In the genomic region with DNA sequence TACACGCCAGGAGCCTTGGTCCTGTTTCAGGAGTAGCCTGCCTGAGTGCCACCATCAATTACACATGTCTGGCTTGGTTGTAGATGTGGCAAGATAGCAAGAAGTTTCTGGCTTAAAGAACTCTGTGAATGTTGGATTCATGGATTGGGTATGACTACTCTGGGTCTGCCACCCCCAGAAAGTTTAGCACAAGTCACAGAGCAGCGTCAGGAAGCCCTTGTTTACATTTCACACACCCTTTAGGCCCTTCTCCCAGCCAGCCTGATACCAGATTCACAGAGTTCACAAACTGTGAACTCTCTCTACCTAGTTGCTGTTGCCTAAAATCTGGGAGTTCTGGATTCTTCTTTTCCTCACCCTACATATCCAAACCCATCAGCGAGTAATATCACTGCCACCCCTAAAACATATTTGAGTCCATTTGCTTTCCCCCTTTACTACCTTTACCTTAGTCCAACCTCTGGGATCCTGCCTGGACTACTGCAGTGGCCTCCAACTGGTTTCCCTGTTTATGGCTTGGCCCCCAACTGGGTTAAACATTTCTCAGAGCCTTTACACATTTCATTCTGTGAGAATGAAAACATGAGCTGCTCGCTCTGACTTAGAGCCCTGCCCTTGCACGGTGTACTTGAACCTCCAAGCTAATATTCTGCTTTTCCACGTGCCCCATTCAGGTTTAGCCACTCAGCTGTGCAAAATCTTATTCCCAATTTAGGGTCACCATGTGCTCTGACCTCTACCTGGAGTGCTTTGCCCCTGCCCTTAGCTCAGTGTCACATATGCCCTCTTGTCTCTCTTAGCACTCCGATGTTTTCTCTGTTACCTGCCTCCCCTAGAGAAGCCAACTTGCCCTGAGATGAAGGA, we compare ENCODE assay signal across 20 cellular contexts. TPM values are rescaled to one million over a fixed set of nuclear protein-coding genes. Genes with fewer than 3 reads are reported as not detected.
DNase-seq lines count a peak whose midpoint lies in the region; ATAC-seq and TF ChIP-seq lines count a peak whose summit lies in the region.
"Had no signal": no experiment of that assay in that cellular context is flagged by ENCODE, and none has a peak within 500 bp of the region (broad histone marks: within the 10 kb centered on the region; RNA-seq: fewer than 3 reads in every experiment).

No MANE protein-coding gene starts in this region.

- H3K18ac ChIP-seq in IMR-90 (ENCODE audit: low read depth, low read length): no peak overlapping the region

- H3K4me3 Mint-ChIP-seq in endodermal cell (no peak overlapping the region), neural crest cell (peak overlapping the region; percentile 49)
- H3K4me3 Mint-ChIP-seq: activated CD4-positive, alpha-beta T cell treated with anti-CD3 and anti-CD28 coated beads, Interleukin-2, amount 10 ng/mL, durations not matched to agents 7 days and 5 days; B cell; memory B cell had no signal

- H3K9me1 ChIP-seq in IMR-90 (ENCODE audit: insufficient read depth, low read length): peaks cover 23% of the 10 kb centered on the region

- H3K4ac ChIP-seq in IMR-90 (ENCODE audit: low read depth, low read length): peak overlapping the region; percentile 42; the same call in 1 of the 2 replicates

- dilution Hi-C loops in IMR-90 (cut with HindIII; ENCODE audit: low sequenced_read_pairs, unreplicated experiment): no loop called here

- DNase-seq in IMR-90 (peak; percentile 55), endodermal cell (no peak), neural crest cell (ENCODE audit: low read depth, low spot score) (no peak), lower lobe of right lung (no peak), head of caudate nucleus (no peak)
- DNase-seq: activated CD4-positive, alpha-beta T cell treated with anti-CD3 and anti-CD28 coated beads, Interleukin-2, amount 10 ng/mL, durations not matched to agents 7 days and 5 days; activated CD8-positive, alpha-beta memory T cell treated with anti-CD3 and anti-CD28 coated beads, Interleukin-2, amount 50 U/mL, for 4 hours; activated effector memory CD4-positive, alpha-beta T cell treated with anti-CD3 and anti-CD28 coated beads, Interleukin-2, amount 50 U/mL, for 16 hours; anterior cingulate cortex; cerebellar nuclear complex; effector memory CD4-positive, alpha-beta T cell; heart right ventricle; islet precursor cell; KG1; NCI-H2029 had no signal

- H3K4me3 ChIP-seq in IMR-90 (ENCODE audit: insufficient read depth, low read depth, low read length) (no peak overlapping the region), endodermal cell (ENCODE audit: low read length) (no peak overlapping the region), lower lobe of right lung (no peak overlapping the region)
- H3K4me3 ChIP-seq: HAP-1, heart right ventricle, suprapubic skin had no signal

- peak overlapping the region in 1 of 2 experiments; percentile 50; a peak in 1 of 4 replicates for H4K8ac ChIP-seq in IMR-90 (ENCODE audit: low read depth in 2 of 2, low read length in 2 of 2)

- peak overlapping the region; percentile 7 for H2BK5ac ChIP-seq in IMR-90 (ENCODE audit: low read depth, low read length, poor library complexity, severe bottlenecking)

- H3K27me3 ChIP-seq in IMR-90 (ENCODE audit: control insufficient read depth, insufficient read depth, low read length) (no peaks in the 10 kb centered on the region), endodermal cell (ENCODE audit: control insufficient read depth, insufficient read depth, low read length, poor library complexity, severe bottlenecking) (no peaks in the 10 kb centered on the region), lower lobe of right lung (ENCODE audit: low read depth) (no peaks in the 10 kb centered on the region)
- H3K27me3 ChIP-seq: heart right ventricle, suprapubic skin had no signal

- TF ChIP-seq POLR2A in IMR-90 (IDR thresholded peaks at IDR 0.05; ENCODE audit: low read depth, low read length): no peak

- no peaks in the 10 kb centered on the region for H3K9me3 Mint-ChIP-seq in endodermal cell
- H3K9me3 Mint-ChIP-seq in neural crest cell: no peaks in the 10 kb centered on the region
- H3K9me3 Mint-ChIP-seq: activated CD4-positive, alpha-beta T cell treated with anti-CD3 and anti-CD28 coated beads, Interleukin-2, amount 10 ng/mL, durations not matched to agents 7 days and 5 days; memory B cell had no signal

- H3K56ac ChIP-seq in IMR-90 (ENCODE audit: extremely low read depth, insufficient read depth, low read length): no peak overlapping the region

- H3K9me3 ChIP-seq in IMR-90 (ENCODE audit: control insufficient read depth, insufficient read depth, low read length) (no peaks in the 10 kb centered on the region), endodermal cell (ENCODE audit: control insufficient read depth, low read length) (no peaks in the 10 kb centered on the region), lower lobe of right lung (no peaks in the 10 kb centered on the region)
- H3K9me3 ChIP-seq: HAP-1, heart right ventricle, suprapubic skin had no signal

- peaks cover 23% of the 10 kb centered on the region for H3K36me3 Mint-ChIP-seq in endodermal cell (ENCODE audit: low read depth)
- H3K36me3 Mint-ChIP-seq in neural crest cell (ENCODE audit: low read depth): peaks cover 4% of the 10 kb centered on the region
- H3K36me3 Mint-ChIP-seq: memory B cell had no signal

- POLR2A ChIA-PET in IMR-90 (lab: Charles Lee; ENCODE audit: unreplicated experiment): interaction anchor here (0.5 kb wide), 1 partner anchor 645 kb away, joined by 4 read pairs; no protein-coding TSS in a partner anchor

- H2BK20ac ChIP-seq in IMR-90 (ENCODE audit: low read depth, low read length): no peak overlapping the region

- BruUV-seq in IMR-90 (replicated peaks; lab: Mats Ljungman, UMichigan): no TSS peak

- H3K36me3 ChIP-seq in IMR-90 (ENCODE audit: control insufficient read depth, insufficient read depth, low read length) (peaks cover 27% of the 10 kb centered on the region), endodermal cell (ENCODE audit: control insufficient read depth, insufficient read depth, low read length) (peaks cover 16% of the 10 kb centered on the region), lower lobe of right lung (peaks cover 8% of the 10 kb centered on the region)

- H3K4me1 ChIP-seq in IMR-90 (ENCODE audit: control insufficient read depth, insufficient read depth, low read length) (peaks cover 18% of the 10 kb centered on the region), endodermal cell (ENCODE audit: control insufficient read depth, insufficient read depth, low read length) (peaks cover 4% of the 10 kb centered on the region), lower lobe of right lung (peaks cover 13% of the 10 kb centered on the region)

- H2AFZ ChIP-seq in IMR-90 (replicated peaks; ENCODE audit: low read length, poor library complexity): no peak overlapping the region

- ATAC-seq in IMR-90 (ENCODE audit: low read depth): peak; percentile 3
- no peak for ATAC-seq in lower lobe of right lung
- ATAC-seq in HG02884 (IDR thresholded peaks at IDR 0.05; ENCODE audit: unreplicated experiment): no peak
- ATAC-seq: heart right ventricle had no signal

- H3K4me1 Mint-ChIP-seq in endodermal cell (peaks cover 25% of the 10 kb centered on the region), neural crest cell (peaks cover 15% of the 10 kb centered on the region)

- no peak overlapping the region for H4K91ac ChIP-seq in IMR-90 (ENCODE audit: insufficient read depth, low read depth, low read length)

- 0 out of 3 replicates have a peak overlapping the region, but pooled peaks have one; percentile 34 for H2BK15ac ChIP-seq in IMR-90 (ENCODE audit: low read depth, low read length)

- no peak for TF ChIP-seq RAD21 in IMR-90 (IDR thresholded peaks at IDR 0.05; ENCODE audit: low read length)

- H4K20me1 ChIP-seq in IMR-90 (ENCODE audit: insufficient read depth, low read length): peaks cover 31% of the 10 kb centered on the region

- H3K27ac ChIP-seq in IMR-90 (ENCODE audit: insufficient read depth, low read length) (no peak overlapping the region), endodermal cell (ENCODE audit: low read depth, low read length) (no peak overlapping the region), lower lobe of right lung (no peak overlapping the region)
- H3K27ac ChIP-seq: heart right ventricle, suprapubic skin had no signal

- no peak overlapping the region for H2AK9ac ChIP-seq in IMR-90 (replicated peaks; ENCODE audit: low read depth, low read length, poor library complexity)

- H3K27me3 Mint-ChIP-seq in endodermal cell (ENCODE audit: insufficient read depth): no peaks in the 10 kb centered on the region
- no peaks in the 10 kb centered on the region for H3K27me3 Mint-ChIP-seq in neural crest cell (ENCODE audit: low read depth)
- H3K27me3 Mint-ChIP-seq: activated CD4-positive, alpha-beta T cell treated with anti-CD3 and anti-CD28 coated beads, Interleukin-2, amount 10 ng/mL, durations not matched to agents 7 days and 5 days; B cell; memory B cell had no signal

- no peak overlapping the region for H4K5ac ChIP-seq in IMR-90 (ENCODE audit: low read depth, low read length)

- H3K14ac ChIP-seq in IMR-90 (replicated peaks; ENCODE audit: low read depth, low read length): 0 out of 2 replicates have a peak overlapping the region, but pooled peaks have one; percentile 70

- CTCF ChIA-PET in IMR-90 (lab: Yijun Ruan, JAX): no interaction called here

- in situ Hi-C loops in IMR-90 (cut with MboI; ENCODE audit: low sequenced_read_pairs): no loop called here

- H3K9ac ChIP-seq in IMR-90 (ENCODE audit: low read depth, low read length) (no peak overlapping the region), endodermal cell (ENCODE audit: extremely low read depth, low read length, poor library complexity, severe bottlenecking) (no peak overlapping the region)

- WGBS in IMR-90 (ENCODE audit: extremely low coverage in 2 of 2, insufficient read length in 1 of 2), 2 experiments: 92% methylated on average over 3 of the region's 7 CpGs; no CpG with 5 or more reads in 1 of the 2 experiments
- WGBS in endodermal cell (ENCODE audit: insufficient coverage in 1 of 2, insufficient read length in 1 of 2), 2 experiments: 88 to 98% methylated on average over 6 to 7 of the region's 7 CpGs

- peak overlapping the region; percentile 46; the same call in 1 of the 2 replicates for H2AK5ac ChIP-seq in IMR-90 (ENCODE audit: low read depth, low read length)

- H3K4me2 ChIP-seq in IMR-90 (ENCODE audit: low read depth, low read length): no peak overlapping the region

- peak overlapping the region; percentile 56; the same call in 1 of the 2 replicates for H3K23ac ChIP-seq in IMR-90 (ENCODE audit: low read depth, low read length)

- peaks cover 11 to 28% of the 10 kb centered on the region in 2 experiments for H3K79me1 ChIP-seq in IMR-90 (ENCODE audit: low read depth in 1 of 2, low read length in 2 of 2)

- TF ChIP-seq CTCF in IMR-90 (conservative IDR thresholded peaks at IDR 0.05; ENCODE audit: low read depth, low read length) (no peak), endodermal cell (conservative IDR thresholded peaks at IDR 0.05) (no peak), neural crest cell (conservative IDR thresholded peaks at IDR 0.05) (no peak), lower lobe of right lung (IDR thresholded peaks at IDR 0.05) (no peak)

- peak overlapping the region; percentile 40 for H3K27ac Mint-ChIP-seq in endodermal cell
- H3K27ac Mint-ChIP-seq in neural crest cell (ENCODE audit: unreplicated experiment): no peak overlapping the region
- H3K27ac Mint-ChIP-seq: activated CD4-positive, alpha-beta T cell treated with anti-CD3 and anti-CD28 coated beads, Interleukin-2, amount 10 ng/mL, durations not matched to agents 7 days and 5 days; B cell; memory B cell had no signal

- no peak overlapping the region for H2BK120ac ChIP-seq in IMR-90 (ENCODE audit: low read depth, low read length)

- intact Hi-C loops in IMR-90 (cut with micrococcal nuclease) (no loop called here), lower lobe of right lung (cut with DNase I) (no loop called here), head of caudate nucleus (cut with DNase I) (no loop called here)

RNA-seq across cellular contexts. Expression of gene CCDC24, which starts 4.0 kb away (rescaled TPM):
- total RNA-seq in IMR-90 (2012; rRNA removed): 1.4 and 1.7 TPM in 2 replicates
- polyA plus RNA-seq in IMR-90 (2012; rRNA removed): 4.3 and 4.6 TPM in 2 replicates
- 4.3 and 4.7 TPM in 2 replicates for polyA plus RNA-seq in IMR-90 (2012; cell fraction: cytosol; rRNA removed)
- 11.7 and 31.3 TPM in 2 replicates for polyA plus RNA-seq in IMR-90 (2012; cell fraction: nucleus; rRNA removed; ENCODE audit: low replicate concordance)
- 10 to 100 TPM; 26.6 to 31.1 TPM for total RNA-seq in endodermal cell
- 13.3 TPM for polyA plus RNA-seq in endodermal cell (2013, experiment 1 of 2)
- 11.1 TPM for polyA plus RNA-seq in endodermal cell (2013, experiment 2 of 2)
- 4.9 and 5.5 TPM in 2 replicates for total RNA-seq in neural crest cell
- 10.7 TPM for total RNA-seq in lower lobe of right lung

RNA-seq across cellular contexts. Expression of gene B4GALT2, which starts 8.4 kb away (rescaled TPM):
- total RNA-seq in IMR-90 (2012; rRNA removed): 57.2 and 60.8 TPM in 2 replicates
- 52.3 and 74.7 TPM in 2 replicates for polyA plus RNA-seq in IMR-90 (2012; rRNA removed)
- polyA plus RNA-seq in IMR-90 (2012; cell fraction: cytosol; rRNA removed): 67.7 and 79.7 TPM in 2 replicates
- 31.2 and 77.9 TPM in 2 replicates for polyA plus RNA-seq in IMR-90 (2012; cell fraction: nucleus; rRNA removed; ENCODE audit: low replicate concordance)
- 10 to 100 TPM; 62.7 to 72.7 TPM for total RNA-seq in endodermal cell
- 89.1 TPM for polyA plus RNA-seq in endodermal cell (2013, experiment 1 of 2)
- polyA plus RNA-seq in endodermal cell (2013, experiment 2 of 2): 82.9 TPM
- 88.7 and 91.8 TPM in 2 replicates for total RNA-seq in neural crest cell
- total RNA-seq in lower lobe of right lung: 17.3 TPM

RNA-seq across cellular contexts. Expression of gene ATP6V0B, which starts 12.6 kb away (rescaled TPM):
- total RNA-seq in IMR-90 (2012; rRNA removed) (72.1 and 80.3 TPM in 2 replicates), endodermal cell (100 to 1,000 TPM; 108 to 116 TPM), neural crest cell (125 and 129 TPM in 2 replicates), lower lobe of right lung (205 TPM)
- 169 and 209 TPM in 2 replicates for polyA plus RNA-seq in IMR-90 (2012; rRNA removed)
- polyA plus RNA-seq in IMR-90 (2012; cell fraction: cytosol; rRNA removed): 211 and 228 TPM in 2 replicates
- polyA plus RNA-seq in IMR-90 (2012; cell fraction: nucleus; rRNA removed; ENCODE audit: low replicate concordance): 173 and 195 TPM in 2 replicates
- 120 TPM for polyA plus RNA-seq in endodermal cell (2013, experiment 1 of 2)
- polyA plus RNA-seq in endodermal cell (2013, experiment 2 of 2): 111 TPM

RNA-seq across cellular contexts. Expression of gene DPH2, which starts 17.6 kb away (rescaled TPM):
- 18.9 and 21.0 TPM in 2 replicates for total RNA-seq in IMR-90 (2012; rRNA removed)
- 32.2 and 38.0 TPM in 2 replicates for polyA plus RNA-seq in IMR-90 (2012; rRNA removed)
- 23.4 and 39.1 TPM in 2 replicates for polyA plus RNA-seq in IMR-90 (2012; cell fraction: cytosol; rRNA removed)
- polyA plus RNA-seq in IMR-90 (2012; cell fraction: nucleus; rRNA removed; ENCODE audit: low replicate concordance): 133 and 182 TPM in 2 replicates
- total RNA-seq in endodermal cell: 10 to 100 TPM; 28.5 to 31.3 TPM
- polyA plus RNA-seq in endodermal cell (2013, experiment 1 of 2): 26.1 TPM
- polyA plus RNA-seq in endodermal cell (2013, experiment 2 of 2): 19.5 TPM
- total RNA-seq in neural crest cell: 32.7 and 34.4 TPM in 2 replicates
- 15.0 TPM for total RNA-seq in lower lobe of right lung

RNA-seq across cellular contexts. Expression of gene IPO13, which starts 40.6 kb away (rescaled TPM):
- 14.2 and 15.2 TPM in 2 replicates for total RNA-seq in IMR-90 (2012; rRNA removed)
- 18.7 and 19.0 TPM in 2 replicates for polyA plus RNA-seq in IMR-90 (2012; rRNA removed)
- polyA plus RNA-seq in IMR-90 (2012; cell fraction: cytosol; rRNA removed): 17.0 and 20.8 TPM in 2 replicates
- 38.2 and 128 TPM in 2 replicates for polyA plus RNA-seq in IMR-90 (2012; cell fraction: nucleus; rRNA removed; ENCODE audit: low replicate concordance)
- 10 to 100 TPM; 18.6 to 21.5 TPM for total RNA-seq in endodermal cell
- polyA plus RNA-seq in endodermal cell (2013, experiment 1 of 2): 20.8 TPM
- polyA plus RNA-seq in endodermal cell (2013, experiment 2 of 2): 16.2 TPM
- 37.7 and 44.1 TPM in 2 replicates for total RNA-seq in neural crest cell
- 28.2 TPM for total RNA-seq in lower lobe of right lung
